ENCODE assay signal across 20 cellular contexts in genomic region chr15:96262097-96262496, GRCh38.
"Had no signal": no experiment of that assay in that cellular context is flagged by ENCODE, and none has a peak within 500 bp of the region (broad histone marks: within the 10 kb centered on the region; RNA-seq: fewer than 3 reads in every experiment).

No MANE protein-coding gene starts in this region.

- H3K36me3 ChIP-seq: gastrocnemius medialis, heart right ventricle, upper lobe of left lung had no signal

- H3K27me3 ChIP-seq: gastrocnemius medialis, heart right ventricle, upper lobe of left lung had no signal

- DNase-seq: activated B cell treated with CpG ODN at 0.5 μM for 24 hours; activated CD4-positive, alpha-beta T cell treated with anti-CD3 and anti-CD28 coated beads, Interleukin-2, amount 10 ng/mL, durations not matched to agents 24 days and 14 days; activated CD8-positive, alpha-beta memory T cell treated with anti-CD3 and anti-CD28 coated beads, Interleukin-2, amount 50 U/mL, for 4 hours; activated CD8-positive, alpha-beta T cell treated with anti-CD3 and anti-CD28 coated beads, Interleukin-2, amount 10 ng/mL, durations not matched to agents 7 days and 5 days; activated gamma-delta T cell treated with Interleukin-2 at 50 U/mL for 16 hours; activated T-cell treated with anti-CD3 and anti-CD28 coated beads, Interleukin-2, amount 50 U/mL, for 72 hours; cerebellar nuclear complex; effector CD8-positive, alpha-beta T cell; gastrocnemius medialis; heart right ventricle; left colon; retina; stimulated activated CD4-positive, alpha-beta T cell treated with anti-CD3 and anti-CD28 coated beads, Interleukin-15, amount 100 ng/mL, for 24 hours; stimulated activated CD4-positive, alpha-beta T cell treated with anti-CD3 and anti-CD28 coated beads, Interleukin-4, amount 100 ng/mL, for 1 hour; stimulated activated naive B cell treated with anti-CD40 and anti-IgM and Interleukin-4, amounts not matched to agents 10 μg/mL and 1 μg/mL and 100 μg/mL, for 72 hours; upper lobe of left lung had no signal

- H3K4me3 Mint-ChIP-seq: activated B cell treated with CpG ODN at 0.5 μM for 24 hours; activated CD4-positive, alpha-beta T cell treated with anti-CD3 and anti-CD28 coated beads, Interleukin-2, amount 10 ng/mL, durations not matched to agents 24 days and 14 days; activated CD8-positive, alpha-beta T cell treated with anti-CD3 and anti-CD28 coated beads, Interleukin-2, amount 10 ng/mL, durations not matched to agents 7 days and 5 days; activated naive CD8-positive, alpha-beta T cell; activated T-cell treated with anti-CD3 and anti-CD28 coated beads, Interleukin-2, amount 50 U/mL, for 72 hours; stimulated activated naive B cell treated with anti-CD40 and anti-IgM and Interleukin-4, amounts not matched to agents 10 μg/mL and 1 μg/mL and 100 μg/mL, for 72 hours; T-helper 2 cell treated with Interferon-gamma antibody and Interleukin-4, amounts not matched to agents 5 μg/mL and 100 μg/mL, for 36 hours had no signal

- H3K27me3 Mint-ChIP-seq: activated B cell treated with CpG ODN at 0.5 μM for 24 hours; activated CD4-positive, alpha-beta T cell treated with anti-CD3 and anti-CD28 coated beads, Interleukin-2, amount 10 ng/mL, durations not matched to agents 24 days and 14 days; stimulated activated naive B cell treated with anti-CD40 and anti-IgM and Interleukin-4, amounts not matched to agents 10 μg/mL and 1 μg/mL and 100 μg/mL, for 72 hours had no signal

- H3K4me1 Mint-ChIP-seq: activated B cell treated with CpG ODN at 0.5 μM for 24 hours; activated CD4-positive, alpha-beta T cell treated with anti-CD3 and anti-CD28 coated beads, Interleukin-2, amount 10 ng/mL, durations not matched to agents 24 days and 14 days; stimulated activated naive B cell treated with anti-CD40 and anti-IgM and Interleukin-4, amounts not matched to agents 10 μg/mL and 1 μg/mL and 100 μg/mL, for 72 hours had no signal

- H3K4me1 ChIP-seq: heart right ventricle had no signal

- ATAC-seq: activated CD8-positive, alpha-beta T cell treated with anti-CD3 and anti-CD28 coated beads, Interleukin-2, amount 10 ng/mL, durations not matched to agents 7 days and 5 days; activated T-cell treated with anti-CD3 and anti-CD28 coated beads, Interleukin-2, amount 50 U/mL, for 72 hours; heart right ventricle; left colon; stimulated activated naive B cell treated with anti-CD40 and anti-IgM and Interleukin-4, amounts not matched to agents 10 μg/mL and 1 μg/mL and 100 μg/mL, for 72 hours had no signal

- H3K27ac Mint-ChIP-seq: activated B cell treated with CpG ODN at 0.5 μM for 24 hours; activated CD4-positive, alpha-beta T cell treated with anti-CD3 and anti-CD28 coated beads, Interleukin-2, amount 10 ng/mL, durations not matched to agents 24 days and 14 days; activated CD8-positive, alpha-beta T cell treated with anti-CD3 and anti-CD28 coated beads, Interleukin-2, amount 10 ng/mL, durations not matched to agents 7 days and 5 days; activated naive CD8-positive, alpha-beta T cell; activated T-cell treated with anti-CD3 and anti-CD28 coated beads, Interleukin-2, amount 50 U/mL, for 72 hours; stimulated activated naive B cell treated with anti-CD40 and anti-IgM and Interleukin-4, amounts not matched to agents 10 μg/mL and 1 μg/mL and 100 μg/mL, for 72 hours; T-helper 2 cell treated with Interferon-gamma antibody and Interleukin-4, amounts not matched to agents 5 μg/mL and 100 μg/mL, for 36 hours had no signal

- H3K4me3 ChIP-seq: gastrocnemius medialis, heart right ventricle, lung, upper lobe of left lung had no signal

- H3K79me2 ChIP-seq: parathyroid adenoma had no signal

- H3K36me3 Mint-ChIP-seq: activated naive CD8-positive, alpha-beta T cell; stimulated activated naive B cell treated with anti-CD40 and anti-IgM and Interleukin-4, amounts not matched to agents 10 μg/mL and 1 μg/mL and 100 μg/mL, for 72 hours had no signal

- H3K9me3 Mint-ChIP-seq: activated CD4-positive, alpha-beta T cell treated with anti-CD3 and anti-CD28 coated beads, Interleukin-2, amount 10 ng/mL, durations not matched to agents 24 days and 14 days; stimulated activated naive B cell treated with anti-CD40 and anti-IgM and Interleukin-4, amounts not matched to agents 10 μg/mL and 1 μg/mL and 100 μg/mL, for 72 hours; T-helper 2 cell treated with Interferon-gamma antibody and Interleukin-4, amounts not matched to agents 5 μg/mL and 100 μg/mL, for 36 hours had no signal

- H3K9ac ChIP-seq: parathyroid adenoma had no signal

- H3K27ac ChIP-seq: gastrocnemius medialis, heart right ventricle, parathyroid adenoma, upper lobe of left lung had no signal

- H3K9me3 ChIP-seq: gastrocnemius medialis, heart right ventricle, upper lobe of left lung had no signal
